Comparison of ENCODE assay signal across 1 cellular context in the genomic region with DNA sequence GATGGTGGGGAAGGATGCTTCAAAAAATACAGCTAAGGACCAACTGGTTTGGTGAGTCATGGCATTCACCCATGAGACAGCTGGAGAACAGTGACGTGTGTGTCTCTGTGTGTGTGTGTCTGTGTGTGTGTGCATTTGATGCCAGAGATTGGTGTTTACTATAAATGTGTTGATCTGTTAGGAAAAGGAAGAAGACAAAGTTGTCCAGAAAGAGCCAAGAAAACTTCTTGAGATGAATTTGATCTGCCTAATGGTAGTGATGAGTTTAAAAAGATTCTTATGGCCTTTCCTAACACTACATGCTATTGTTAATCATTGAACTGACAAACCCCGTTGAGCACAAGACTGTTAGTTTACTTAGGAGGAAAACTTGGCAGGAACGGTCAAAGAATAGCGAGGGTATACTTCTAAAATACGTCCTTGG.
TF ChIP-seq lines count a peak whose summit lies in the region.

No MANE protein-coding gene starts in this region.

TF ChIP-seq in GM23338, 12 proteins besides CTCF, POLR2A, EP300 and RAD21 (continued from another document):
- TF ChIP-seq, protein P1, sequence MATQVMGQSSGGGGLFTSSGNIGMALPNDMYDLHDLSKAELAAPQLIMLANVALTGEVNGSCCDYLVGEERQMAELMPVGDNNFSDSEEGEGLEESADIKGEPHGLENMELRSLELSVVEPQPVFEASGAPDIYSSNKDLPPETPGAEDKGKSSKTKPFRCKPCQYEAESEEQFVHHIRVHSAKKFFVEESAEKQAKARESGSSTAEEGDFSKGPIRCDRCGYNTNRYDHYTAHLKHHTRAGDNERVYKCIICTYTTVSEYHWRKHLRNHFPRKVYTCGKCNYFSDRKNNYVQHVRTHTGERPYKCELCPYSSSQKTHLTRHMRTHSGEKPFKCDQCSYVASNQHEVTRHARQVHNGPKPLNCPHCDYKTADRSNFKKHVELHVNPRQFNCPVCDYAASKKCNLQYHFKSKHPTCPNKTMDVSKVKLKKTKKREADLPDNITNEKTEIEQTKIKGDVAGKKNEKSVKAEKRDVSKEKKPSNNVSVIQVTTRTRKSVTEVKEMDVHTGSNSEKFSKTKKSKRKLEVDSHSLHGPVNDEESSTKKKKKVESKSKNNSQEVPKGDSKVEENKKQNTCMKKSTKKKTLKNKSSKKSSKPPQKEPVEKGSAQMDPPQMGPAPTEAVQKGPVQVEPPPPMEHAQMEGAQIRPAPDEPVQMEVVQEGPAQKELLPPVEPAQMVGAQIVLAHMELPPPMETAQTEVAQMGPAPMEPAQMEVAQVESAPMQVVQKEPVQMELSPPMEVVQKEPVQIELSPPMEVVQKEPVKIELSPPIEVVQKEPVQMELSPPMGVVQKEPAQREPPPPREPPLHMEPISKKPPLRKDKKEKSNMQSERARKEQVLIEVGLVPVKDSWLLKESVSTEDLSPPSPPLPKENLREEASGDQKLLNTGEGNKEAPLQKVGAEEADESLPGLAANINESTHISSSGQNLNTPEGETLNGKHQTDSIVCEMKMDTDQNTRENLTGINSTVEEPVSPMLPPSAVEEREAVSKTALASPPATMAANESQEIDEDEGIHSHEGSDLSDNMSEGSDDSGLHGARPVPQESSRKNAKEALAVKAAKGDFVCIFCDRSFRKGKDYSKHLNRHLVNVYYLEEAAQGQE (IDR thresholded peaks at IDR 0.05; ENCODE audit: unreplicated experiment) = no peak
TF ChIP-seq in GM23338: peak in this region for 0.
